In genomic region chr6:138586638-138587037, GRCh38 we compare ENCODE assay signal across 16 cellular contexts.
"Had no signal": no experiment of that assay in that cellular context is flagged by ENCODE, and none has a peak within 500 bp of the region (broad histone marks: within the 10 kb centered on the region; RNA-seq: fewer than 3 reads in every experiment).

No MANE protein-coding gene starts in this region.

- H3K9ac ChIP-seq: neural progenitor cell had no signal

- H3K4me1 ChIP-seq: ascending aorta, neural progenitor cell had no signal

- H3K4me2 ChIP-seq: neural progenitor cell, smooth muscle cell had no signal

- H3K27me3 ChIP-seq: ascending aorta, left lung, neural progenitor cell, ovary, right lobe of liver, suprapubic skin had no signal

- H2AFZ ChIP-seq: neural progenitor cell had no signal

- H3K27ac ChIP-seq: ascending aorta, left lung, neural progenitor cell, ovary, right lobe of liver, suprapubic skin had no signal

- H3K36me3 ChIP-seq: ascending aorta, left lung, neural progenitor cell, ovary, right lobe of liver, suprapubic skin had no signal

- DNase-seq: activated CD4-positive, CD25-positive, alpha-beta regulatory T cell; activated naive CD4-positive, alpha-beta T cell; activated naive CD8-positive, alpha-beta T cell treated with anti-CD3 and anti-CD28 coated beads, Interleukin-2, amount 50 U/mL, for 24 hours; activated T-cell treated with anti-CD3 and anti-CD28 coated beads for 4 hours; erythroblast; hippocampal formation; left lung; mammary epithelial cell; naive B cell; ovary; right lobe of liver; trophoblast cell had no signal

- ATAC-seq: activated naive CD8-positive, alpha-beta T cell treated with anti-CD3 and anti-CD28 coated beads, Interleukin-2, amount 50 U/mL, for 24 hours; left lung; right lobe of liver had no signal

- H3K9me3 ChIP-seq: ascending aorta, left lung, ovary, right lobe of liver, suprapubic skin had no signal

- H3K4me3 ChIP-seq: ascending aorta, left lung, neural progenitor cell, ovary, right lobe of liver, smooth muscle cell, suprapubic skin had no signal
